In the genomic region with DNA sequence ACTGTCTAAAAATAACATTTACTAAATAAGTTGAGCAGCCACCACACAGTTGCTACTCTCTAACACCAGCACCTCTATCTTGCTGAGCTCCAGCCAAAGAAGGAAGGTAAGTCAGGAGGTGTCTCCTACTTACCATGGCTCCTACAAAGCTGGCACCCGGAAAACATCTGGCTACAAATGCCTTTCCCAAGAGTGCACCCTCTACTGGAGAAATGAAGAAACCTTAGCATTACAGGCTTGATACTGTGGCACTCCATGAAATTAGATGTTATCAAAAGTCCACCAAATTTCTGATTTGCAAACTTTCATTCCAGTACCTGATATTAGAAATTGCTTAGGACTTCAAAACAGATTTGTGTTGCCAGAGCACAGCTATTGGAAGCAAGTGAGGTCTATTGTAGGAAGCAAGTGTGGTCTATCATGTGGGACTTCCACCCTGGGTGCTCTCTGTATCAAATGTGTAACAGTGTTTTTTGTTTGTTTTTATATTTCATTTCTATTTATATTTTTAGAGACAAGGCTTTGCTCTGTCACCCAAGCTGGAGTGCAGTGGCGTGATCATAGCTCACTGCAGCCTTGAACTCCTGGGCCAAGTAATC, we compare ENCODE assay signal across 9 cellular contexts. TPM values are rescaled to one million over a fixed set of nuclear protein-coding genes. Genes with fewer than 3 reads are reported as not detected.
DNase-seq lines count a peak whose midpoint lies in the region; ATAC-seq and TF ChIP-seq lines count a peak whose summit lies in the region.
"Had no signal": no experiment of that assay in that cellular context is flagged by ENCODE, and none has a peak within 500 bp of the region (broad histone marks: within the 10 kb centered on the region; RNA-seq: fewer than 3 reads in every experiment).

No MANE protein-coding gene starts in this region.

- H3K4me1 ChIP-seq in ACC112 (ENCODE audit: control insufficient read depth, insufficient read depth, low read length, unreplicated experiment) (peaks cover 15% of the 10 kb centered on the region), Peyer's patch (no peaks in the 10 kb centered on the region)

- H3K4me3 Mint-ChIP-seq in stimulated activated memory B cell treated with anti-CD40 and anti-IgM and Interleukin-4, amounts not matched to agents 10 μg/mL and 1 μg/mL and 100 μg/mL, for 72 hours: no peak overlapping the region

- no peaks in the 10 kb centered on the region for H3K9me3 ChIP-seq in Peyer's patch

- no peaks in the 10 kb centered on the region for H3K27me3 Mint-ChIP-seq in stimulated activated memory B cell treated with anti-CD40 and anti-IgM and Interleukin-4, amounts not matched to agents 10 μg/mL and 1 μg/mL and 100 μg/mL, for 72 hours

- no peaks in the 10 kb centered on the region for H3K4me1 Mint-ChIP-seq in stimulated activated memory B cell treated with anti-CD40 and anti-IgM and Interleukin-4, amounts not matched to agents 10 μg/mL and 1 μg/mL and 100 μg/mL, for 72 hours

- TF ChIP-seq CTCF in GM12873 (IDR thresholded peaks at IDR 0.05; ENCODE audit: insufficient read depth, low read depth, low read length, missing control alignments) (peak; percentile 64), Peyer's patch (IDR thresholded peaks at IDR 0.05) (peak in 5 of 6 experiments; percentile 31 to 69 (median 58))

- no peak for TF ChIP-seq POLR2A in Peyer's patch (IDR thresholded peaks at IDR 0.05)

- H3K27ac ChIP-seq in ACC112 (ENCODE audit: low read depth, low read length): no peak overlapping the region
- H3K27ac ChIP-seq in Peyer's patch: no peak overlapping the region

- no peaks in the 10 kb centered on the region for H3K36me3 Mint-ChIP-seq in stimulated activated memory B cell treated with anti-CD40 and anti-IgM and Interleukin-4, amounts not matched to agents 10 μg/mL and 1 μg/mL and 100 μg/mL, for 72 hours

- H3K27ac Mint-ChIP-seq in stimulated activated memory B cell treated with anti-CD40 and anti-IgM and Interleukin-4, amounts not matched to agents 10 μg/mL and 1 μg/mL and 100 μg/mL, for 72 hours: no peak overlapping the region

- H3K36me3 ChIP-seq in ACC112 (ENCODE audit: insufficient read depth, low read length): no peaks in the 10 kb centered on the region
- H3K36me3 ChIP-seq in Peyer's patch: no peaks in the 10 kb centered on the region

- no peaks in the 10 kb centered on the region for H3K79me2 ChIP-seq in ACC112 (ENCODE audit: control insufficient read depth, insufficient read depth, low read length, unreplicated experiment)

- H3K4me3 ChIP-seq in ACC112 (ENCODE audit: low read depth, low read length): no peak overlapping the region
- H3K4me3 ChIP-seq in Peyer's patch: no peak overlapping the region

- DNase-seq in Peyer's patch (peak in 1 of 3 donors; percentile 58), left ventricle myocardium superior (no peak), NCI-H187 treated with DMSO at 0.1 percent for 48 hours (lab: John Stamatoyannopoulos, UW) (no peak)
- no peak for DNase-seq in activated CD8-positive, alpha-beta memory T cell treated with anti-CD3 and anti-CD28 coated beads, Interleukin-2, amount 50 U/mL, for 4 hours

- ATAC-seq in left ventricle myocardium superior: peak; percentile 32
- ATAC-seq in stimulated activated memory B cell treated with anti-CD40 and anti-IgM and Interleukin-4, amounts not matched to agents 10 μg/mL and 1 μg/mL and 100 μg/mL, for 72 hours: no peak
- no peak for ATAC-seq in HG03439 (IDR thresholded peaks at IDR 0.05; ENCODE audit: unreplicated experiment)
- ATAC-seq: activated CD4-positive, CD25-positive, alpha-beta regulatory T cell treated with anti-CD3 and anti-CD28 coated beads, Interleukin-2, amount 50 U/mL, for 24 hours had no signal

- peak overlapping the region; percentile 36 for H2AFZ ChIP-seq in ACC112 (ENCODE audit: low read length, unreplicated experiment)

- no peaks in the 10 kb centered on the region for H3K9me3 Mint-ChIP-seq in stimulated activated memory B cell treated with anti-CD40 and anti-IgM and Interleukin-4, amounts not matched to agents 10 μg/mL and 1 μg/mL and 100 μg/mL, for 72 hours

- H3K27me3 ChIP-seq in ACC112 (ENCODE audit: insufficient read depth, low read length) (no peaks in the 10 kb centered on the region), Peyer's patch (no peaks in the 10 kb centered on the region)

- intact Hi-C loops in left ventricle myocardium superior (cut with micrococcal nuclease): no loop called here

RNA-seq across cellular contexts. Expression of a gene that starts 25.7 kb away (rescaled TPM):
- total RNA-seq in Peyer's patch: 10 to 100 TPM; 18.0 to 48.3 (median 24.9) TPM
- total RNA-seq in left ventricle myocardium superior: 28.3 TPM

RNA-seq across cellular contexts. Expression of a gene that starts 39.1 kb away (rescaled TPM):
- total RNA-seq in Peyer's patch (10 to 100 TPM; 38.8 to 68.1 (median 53.5) TPM), left ventricle myocardium superior (3.5 TPM)
